ENCODE assay signal across 18 cellular contexts in the genomic region with DNA sequence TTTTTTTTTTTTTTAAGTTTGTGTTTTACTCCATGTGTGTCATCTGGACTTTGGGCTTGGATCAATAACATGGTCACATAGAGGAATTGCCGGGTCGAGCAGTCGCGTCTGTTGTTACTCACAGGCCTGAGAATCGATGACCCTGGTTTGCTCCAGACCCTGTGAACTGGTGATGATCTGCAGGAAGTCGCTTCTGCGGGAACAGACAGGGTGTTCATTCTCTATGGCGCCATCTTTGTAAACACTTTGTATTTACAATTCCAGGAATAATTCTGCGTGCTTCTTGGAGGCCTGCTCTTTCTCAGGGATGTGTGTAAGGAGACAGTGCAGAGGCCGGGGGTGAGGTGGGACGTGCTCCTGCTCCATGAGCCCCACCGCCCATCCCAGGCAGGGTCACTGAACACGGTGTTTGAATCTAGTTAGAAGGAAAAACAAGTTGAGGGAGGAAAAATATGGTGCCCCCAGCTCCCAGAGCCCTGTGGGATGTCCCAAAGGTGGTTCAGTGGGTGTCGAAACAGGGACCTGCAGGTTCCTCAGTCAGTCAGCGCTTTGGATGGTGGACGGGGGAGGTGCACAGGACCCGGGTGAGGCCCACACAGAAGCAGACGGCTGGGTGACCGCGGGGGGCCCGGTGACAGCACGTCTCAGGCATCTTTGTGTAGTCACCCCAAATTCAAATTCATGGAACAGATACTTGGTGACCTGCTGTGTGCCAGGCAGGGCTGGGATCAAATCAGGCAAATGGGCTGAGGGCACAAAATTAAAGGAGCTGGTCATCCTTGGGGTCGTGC. TPM values are rescaled to one million over a fixed set of nuclear protein-coding genes. Genes with fewer than 3 reads are reported as not detected.
DNase-seq lines count a peak whose midpoint lies in the region; ATAC-seq and TF ChIP-seq lines count a peak whose summit lies in the region.
"Had no signal": no experiment of that assay in that cellular context is flagged by ENCODE, and none has a peak within 500 bp of the region (broad histone marks: within the 10 kb centered on the region; RNA-seq: fewer than 3 reads in every experiment).

No MANE protein-coding gene starts in this region.

- H3K9me2 ChIP-seq in OCI-LY7 (ENCODE audit: insufficient read depth, low read length) (no peaks in the 10 kb centered on the region), PC-9 (ENCODE audit: insufficient read depth) (no peaks in the 10 kb centered on the region)

- POLR2A ChIA-PET in OCI-LY7 (lab: Charles Lee) = interaction anchor here (1.0 kb wide), 1 partner anchor 10 kb away, joined by 3 read pairs; no protein-coding TSS in a partner anchor
- POLR2A ChIA-PET in PC-9 (lab: Charles Lee; ENCODE audit: unreplicated experiment) = no interaction called here

- TF ChIP-seq CTCF in natural killer cell (IDR thresholded peaks at IDR 0.05) (no peak), liver (IDR thresholded peaks at IDR 0.05; ENCODE audit: low read depth, low read length, missing input control) (no peak), neural progenitor cell (IDR thresholded peaks at IDR 0.05) (no peak), OCI-LY7 (conservative IDR thresholded peaks at IDR 0.05; ENCODE audit: low read length) (no peak), PC-9 (conservative IDR thresholded peaks at IDR 0.05) (no peak)

- H3K9me3 Mint-ChIP-seq in natural killer cell treated with Interleukin-12 subunit alpha and Interleukin-12 subunit beta and Interleukin-15 and Interleukin-18, amount 100 ng/mL, for 72 hours = no peaks in the 10 kb centered on the region
- H3K9me3 Mint-ChIP-seq in natural killer cell (no peaks in the 10 kb centered on the region), neural progenitor cell (no peaks in the 10 kb centered on the region)
- H3K9me3 Mint-ChIP-seq: CD8-positive, alpha-beta T cell had no signal

- H3K79me2 ChIP-seq in neural progenitor cell (ENCODE audit: low read depth) (no peaks in the 10 kb centered on the region), OCI-LY7 (ENCODE audit: insufficient read depth, low read depth, low read length) (no peaks in the 10 kb centered on the region), PC-9 (ENCODE audit: low read depth) (no peaks in the 10 kb centered on the region)

- H4K20me1 ChIP-seq in neural progenitor cell (ENCODE audit: low read depth) (no peaks in the 10 kb centered on the region), OCI-LY7 (ENCODE audit: insufficient read depth, low read length) (no peaks in the 10 kb centered on the region), PC-9 (ENCODE audit: insufficient read depth) (no peaks in the 10 kb centered on the region)

- 57% methylated on average over 23 of the region's 23 CpGs for WGBS in liver

- peaks cover 0 to 7% of the 10 kb centered on the region in 2 donors for H3K27me3 Mint-ChIP-seq in natural killer cell treated with Interleukin-12 subunit alpha and Interleukin-12 subunit beta and Interleukin-15 and Interleukin-18, amount 100 ng/mL, for 72 hours
- H3K27me3 Mint-ChIP-seq in natural killer cell (ENCODE audit: low read depth in 2 of 2) = no peaks in the 10 kb centered on the region
- H3K27me3 Mint-ChIP-seq in neural progenitor cell (ENCODE audit: insufficient read depth, low read depth) = peaks cover 46% of the 10 kb centered on the region

- CTCF ChIA-PET in OCI-LY7 (lab: Charles Lee; ENCODE audit: unreplicated experiment) = no interaction called here
- CTCF ChIA-PET in PC-9 (lab: Charles Lee) = no interaction called here

- H2AFZ ChIP-seq in neural progenitor cell (replicated peaks) (no peak overlapping the region), OCI-LY7 (ENCODE audit: low read length) (no peak overlapping the region), PC-9 (no peak overlapping the region)

- H3F3A ChIP-seq in neural progenitor cell (ENCODE audit: low read depth) (no peaks in the 10 kb centered on the region), PC-9 (ENCODE audit: insufficient read depth, low read depth) (no peaks in the 10 kb centered on the region)

- TF ChIP-seq RAD21 in liver (IDR thresholded peaks at IDR 0.05) = peak; percentile 60 to 63

- no peak overlapping the region for H3K27ac Mint-ChIP-seq in natural killer cell treated with Interleukin-12 subunit alpha and Interleukin-12 subunit beta and Interleukin-15 and Interleukin-18, amount 100 ng/mL, for 72 hours
- H3K27ac Mint-ChIP-seq in natural killer cell (no peak overlapping the region), neural progenitor cell (peak overlapping the region; percentile 90)
- H3K27ac Mint-ChIP-seq: CD8-positive, alpha-beta T cell had no signal

- H3K9me3 ChIP-seq in liver (ENCODE audit: control insufficient read depth in 4 of 4, low read length in 3 of 4) (no peaks in the 10 kb centered on the region), neural progenitor cell (ENCODE audit: low read depth) (no peaks in the 10 kb centered on the region), OCI-LY7 (ENCODE audit: low read length) (no peaks in the 10 kb centered on the region), PC-9 (ENCODE audit: insufficient read depth, low read depth) (no peaks in the 10 kb centered on the region)
- H3K9me3 ChIP-seq: HAP-1 had no signal

- no TSS peak for BruUV-seq in OCI-LY7 (replicated peaks; lab: Mats Ljungman, UMichigan)
- BruUV-seq in PC-9 (replicated peaks; lab: Mats Ljungman, UMichigan) = no TSS peak

- H3K36me3 ChIP-seq in liver (ENCODE audit: control insufficient read depth in 4 of 4, insufficient read depth in 3 of 4, low read depth in 1 of 4, low read length in 3 of 4) (no peaks in the 10 kb centered on the region), neural progenitor cell (no peaks in the 10 kb centered on the region), OCI-LY7 (ENCODE audit: insufficient read depth, low read length) (no peaks in the 10 kb centered on the region), PC-9 (ENCODE audit: low read depth) (no peaks in the 10 kb centered on the region)
- H3K36me3 ChIP-seq: HAP-1 had no signal

- peak; percentile 34 for DNase-seq in natural killer cell treated with Interleukin-12 subunit alpha and Interleukin-12 subunit beta and Interleukin-15 and Interleukin-18, amount 100 ng/mL, for 72 hours (ENCODE audit: low spot score)
- no peak for DNase-seq in natural killer cell
- no peak for DNase-seq in neural progenitor cell (ENCODE audit: low spot score)
- DNase-seq in OCI-LY7 (ENCODE audit: low spot score) = no peak
- no peak for DNase-seq in PC-9
- DNase-seq in superior temporal gyrus (ENCODE audit: extremely low spot score) = no peak
- DNase-seq: CD8-positive, alpha-beta T cell; DND-41; NCI-H1436; NCI-H2029; NCI-H2171 treated with DMSO at 0.1 percent for 48 hours; NCI-H748 treated with DMSO at 0.1 percent for 48 hours had no signal

- H3K9ac ChIP-seq in liver (ENCODE audit: low read depth in 1 of 2, low read length in 2 of 2) (no peak overlapping the region), neural progenitor cell (no peak overlapping the region)

- ATAC-seq in natural killer cell treated with Interleukin-12 subunit alpha and Interleukin-12 subunit beta and Interleukin-15 and Interleukin-18, amount 100 ng/mL, for 72 hours = no peak
- no peak for ATAC-seq in natural killer cell
- no peak for ATAC-seq in GM19455 (IDR thresholded peaks at IDR 0.05; ENCODE audit: unreplicated experiment)
- ATAC-seq: CD8-positive, alpha-beta T cell; K562 had no signal

- no peak overlapping the region for H3K4me3 ChIP-seq in liver (ENCODE audit: low read depth in 1 of 3, low read length in 3 of 3)
- H3K4me3 ChIP-seq in neural progenitor cell = no peak overlapping the region
- H3K4me3 ChIP-seq in OCI-LY7 (ENCODE audit: low read depth, low read length, poor library complexity, severe bottlenecking) = no peak overlapping the region
- no peak overlapping the region for H3K4me3 ChIP-seq in PC-9
- H3K4me3 ChIP-seq: HAP-1, K562 had no signal

- H3K27ac ChIP-seq in liver (ENCODE audit: low read depth in 1 of 2, low read length in 2 of 2) (peak overlapping the region; percentile 89 to 94), neural progenitor cell (no peak overlapping the region), OCI-LY7 (ENCODE audit: low read depth, low read length, poor library complexity, severe bottlenecking) (no peak overlapping the region), PC-9 (no peak overlapping the region)
- H3K27ac ChIP-seq: HL-60, RWPE1 had no signal

- no peak overlapping the region for H3K4me3 Mint-ChIP-seq in natural killer cell treated with Interleukin-12 subunit alpha and Interleukin-12 subunit beta and Interleukin-15 and Interleukin-18, amount 100 ng/mL, for 72 hours
- no peak overlapping the region for H3K4me3 Mint-ChIP-seq in natural killer cell
- no peak overlapping the region for H3K4me3 Mint-ChIP-seq in neural progenitor cell
- H3K4me3 Mint-ChIP-seq: CD8-positive, alpha-beta T cell had no signal

- H3K4me2 ChIP-seq in neural progenitor cell (no peak overlapping the region), OCI-LY7 (ENCODE audit: low read length) (no peak overlapping the region), PC-9 (no peak overlapping the region)

- H3K27me3 ChIP-seq in liver (ENCODE audit: control insufficient read depth in 4 of 4, insufficient read depth in 4 of 4, low read length in 3 of 4) = no peaks in the 10 kb centered on the region
- H3K27me3 ChIP-seq in neural progenitor cell = no peaks in the 10 kb centered on the region
- H3K27me3 ChIP-seq in PC-9 (ENCODE audit: insufficient read depth, low read depth) = peaks cover 89% of the 10 kb centered on the region

- H3K4me1 ChIP-seq in liver (ENCODE audit: control insufficient read depth in 4 of 4, insufficient read depth in 4 of 4, low read length in 3 of 4) = peaks cover 11 to 22% (median 16%) of the 10 kb centered on the region in 4 donors
- peaks cover 2% of the 10 kb centered on the region for H3K4me1 ChIP-seq in neural progenitor cell
- no peaks in the 10 kb centered on the region for H3K4me1 ChIP-seq in OCI-LY7 (ENCODE audit: insufficient read depth, low read length, poor library complexity, severe bottlenecking)
- H3K4me1 ChIP-seq in PC-9 (replicated peaks; ENCODE audit: insufficient read depth) = no peaks in the 10 kb centered on the region
- H3K4me1 ChIP-seq: HAP-1 had no signal

- no peaks in the 10 kb centered on the region for H3K36me3 Mint-ChIP-seq in natural killer cell treated with Interleukin-12 subunit alpha and Interleukin-12 subunit beta and Interleukin-15 and Interleukin-18, amount 100 ng/mL, for 72 hours
- no peaks in the 10 kb centered on the region for H3K36me3 Mint-ChIP-seq in natural killer cell
- no peaks in the 10 kb centered on the region for H3K36me3 Mint-ChIP-seq in neural progenitor cell
- H3K36me3 Mint-ChIP-seq: CD8-positive, alpha-beta T cell had no signal

- intact Hi-C loops in natural killer cell (cut with micrococcal nuclease) = no loop called here
- intact Hi-C loops in OCI-LY7 (cut with micrococcal nuclease; ENCODE audit: unreplicated experiment) = no loop called here
- intact Hi-C loops in PC-9 (cut with micrococcal nuclease; ENCODE audit: unreplicated experiment) = no loop called here

- H3K4me1 Mint-ChIP-seq in natural killer cell treated with Interleukin-12 subunit alpha and Interleukin-12 subunit beta and Interleukin-15 and Interleukin-18, amount 100 ng/mL, for 72 hours (ENCODE audit: low read depth in 2 of 2) = no peaks in the 10 kb centered on the region
- H3K4me1 Mint-ChIP-seq in natural killer cell = no peaks in the 10 kb centered on the region
- peaks cover 24% of the 10 kb centered on the region for H3K4me1 Mint-ChIP-seq in neural progenitor cell

RNA-seq across cellular contexts. Expression of gene ADGRD1, which starts 58.8 kb away (rescaled TPM):
- not detected for total RNA-seq in natural killer cell treated with Interleukin-12 subunit alpha and Interleukin-12 subunit beta and Interleukin-15 and Interleukin-18, amount 100 ng/mL, for 72 hours
- total RNA-seq in natural killer cell = 1 to 10 TPM in 2 of 3 donors, under 1 TPM in 1; 0.50 to 3.9 (median 1.4) TPM
- total RNA-seq in liver = 1 to 10 TPM; 5.8 to 7.1 TPM
- 1 to 10 TPM; 2.7 to 3.4 TPM for polyA plus RNA-seq in liver
- total RNA-seq in neural progenitor cell (ENCODE audit: low replicate concordance) = 0.40 TPM in 1 of 2 replicates, not detected in the other
- total RNA-seq in OCI-LY7 (2014; rRNA removed; shearing (Covaris generic)) = 0.95 and 1.0 TPM in 2 replicates
- 1.4 and 1.7 TPM in 2 replicates for total RNA-seq in OCI-LY7 (2022)
- total RNA-seq in PC-9 (2021) = not detected in 2 replicates
- total RNA-seq: CD8-positive, alpha-beta T cell had no signal

Comparison
In these comparisons a context has a peak if more than half of its experiments do, and no peak if none do; other contexts are left out.
1. H3K27ac ChIP-seq: peak in liver (2 of 2); none in neural progenitor cell (single experiment), OCI-LY7 (single experiment) and PC-9 (single experiment).